In genomic region chr2:240247241-240247867, GRCh38 we compare ENCODE assay signal across 22 cellular contexts.
DNase-seq lines count a peak whose midpoint lies in the region; ATAC-seq and TF ChIP-seq lines count a peak whose summit lies in the region.
"Had no signal": no experiment of that assay in that cellular context is flagged by ENCODE, and none has a peak within 500 bp of the region (broad histone marks: within the 10 kb centered on the region; RNA-seq: fewer than 3 reads in every experiment).

No MANE protein-coding gene starts in this region.

- DNase-seq in AG09319 (ENCODE audit: extremely low read depth, low read depth) (peak; percentile 11), GM03348 (ENCODE audit: low spot score) (peak; percentile 33), fibroblast of gingiva (ENCODE audit: low read depth) (peak; percentile 64), posterior vena cava (ENCODE audit: low spot score) (peak; percentile 52), natural killer cell (no peak), COR-L47 (lab: John Stamatoyannopoulos, UW) (no peak)
- DNase-seq in activated naive CD4-positive, alpha-beta T cell treated with anti-CD3 and anti-CD28 coated beads, Interleukin-2, amount 10 ng/mL, durations not matched to agents 7 days and 5 days: no peak
- DNase-seq: activated CD4-positive, alpha-beta T cell treated with anti-CD3 and anti-CD28 coated beads for 48 hours; activated gamma-delta T cell treated with Interleukin-2 at 50 U/mL for 16 hours; brain microvascular endothelial cell; CD8-positive, alpha-beta memory T cell; KG1; NCI-H1694; NCI-H2171; NCI-H524 treated with DMSO at 0.1 percent for 48 hours; spleen had no signal

- ATAC-seq in natural killer cell: no peak
- no peak for ATAC-seq in GM18868 (IDR thresholded peaks at IDR 0.05; ENCODE audit: unreplicated experiment)
- ATAC-seq: GM12878, heart left ventricle, Panc1 had no signal

- H3K36me3 Mint-ChIP-seq in natural killer cell: no peaks in the 10 kb centered on the region
- H3K36me3 Mint-ChIP-seq in activated naive CD4-positive, alpha-beta T cell treated with anti-CD3 and anti-CD28 coated beads, Interleukin-2, amount 10 ng/mL, durations not matched to agents 7 days and 5 days: no peaks in the 10 kb centered on the region
- H3K36me3 Mint-ChIP-seq: CD8-positive, alpha-beta memory T cell; neural progenitor cell had no signal

- CTCF ChIA-PET in activated naive CD4-positive, alpha-beta T cell treated with anti-CD3 and anti-CD28 coated beads, Interleukin-2, amount 10 ng/mL, durations not matched to agents 7 days and 5 days (lab: Charles Lee): no interaction called here

- intact Hi-C loops in posterior vena cava (cut with DNase I): no loop called here
- intact Hi-C loops in natural killer cell (cut with micrococcal nuclease): no loop called here

- no peaks in the 10 kb centered on the region for H3K4me1 Mint-ChIP-seq in natural killer cell
- no peaks in the 10 kb centered on the region for H3K4me1 Mint-ChIP-seq in activated naive CD4-positive, alpha-beta T cell treated with anti-CD3 and anti-CD28 coated beads, Interleukin-2, amount 10 ng/mL, durations not matched to agents 7 days and 5 days
- H3K4me1 Mint-ChIP-seq: CD8-positive, alpha-beta memory T cell; endodermal cell had no signal

- H3K9me3 Mint-ChIP-seq in natural killer cell: no peaks in the 10 kb centered on the region
- no peaks in the 10 kb centered on the region for H3K9me3 Mint-ChIP-seq in activated naive CD4-positive, alpha-beta T cell treated with anti-CD3 and anti-CD28 coated beads, Interleukin-2, amount 10 ng/mL, durations not matched to agents 7 days and 5 days
- H3K9me3 Mint-ChIP-seq: CD8-positive, alpha-beta memory T cell; endodermal cell; neural progenitor cell had no signal

- no peak for TF ChIP-seq CTCF in AG09319 (IDR thresholded peaks at IDR 0.05; ENCODE audit: low read depth, low read length)
- TF ChIP-seq CTCF in natural killer cell (IDR thresholded peaks at IDR 0.05): no peak

- H3K4me3 Mint-ChIP-seq in natural killer cell: no peak overlapping the region
- no peak overlapping the region for H3K4me3 Mint-ChIP-seq in activated naive CD4-positive, alpha-beta T cell treated with anti-CD3 and anti-CD28 coated beads, Interleukin-2, amount 10 ng/mL, durations not matched to agents 7 days and 5 days
- H3K4me3 Mint-ChIP-seq: CD8-positive, alpha-beta memory T cell; endodermal cell; neural progenitor cell had no signal

- H3K27ac Mint-ChIP-seq in natural killer cell: no peak overlapping the region
- H3K27ac Mint-ChIP-seq in activated naive CD4-positive, alpha-beta T cell treated with anti-CD3 and anti-CD28 coated beads, Interleukin-2, amount 10 ng/mL, durations not matched to agents 7 days and 5 days: no peak overlapping the region
- H3K27ac Mint-ChIP-seq: CD8-positive, alpha-beta memory T cell; endodermal cell; neural progenitor cell had no signal

- peaks cover 6 to 10% of the 10 kb centered on the region in 2 donors for H3K27me3 Mint-ChIP-seq in natural killer cell (ENCODE audit: low read depth in 2 of 2)
- peaks cover 13% of the 10 kb centered on the region for H3K27me3 Mint-ChIP-seq in activated naive CD4-positive, alpha-beta T cell treated with anti-CD3 and anti-CD28 coated beads, Interleukin-2, amount 10 ng/mL, durations not matched to agents 7 days and 5 days

Comparison
In these comparisons a context has a peak if more than half of its experiments do, and no peak if none do; other contexts are left out.
1. DNase-seq: peak in AG09319 (single experiment), GM03348 (single experiment), fibroblast of gingiva (single experiment) and posterior vena cava (single experiment); none in natural killer cell (single experiment), activated naive CD4-positive, alpha-beta T cell treated with anti-CD3 and anti-CD28 coated beads, Interleukin-2, amount 10 ng/mL, durations not matched to agents 7 days and 5 days (single experiment) and COR-L47 (single experiment).